Comparison of ENCODE assay signal across 9 cellular contexts in the genomic region with DNA sequence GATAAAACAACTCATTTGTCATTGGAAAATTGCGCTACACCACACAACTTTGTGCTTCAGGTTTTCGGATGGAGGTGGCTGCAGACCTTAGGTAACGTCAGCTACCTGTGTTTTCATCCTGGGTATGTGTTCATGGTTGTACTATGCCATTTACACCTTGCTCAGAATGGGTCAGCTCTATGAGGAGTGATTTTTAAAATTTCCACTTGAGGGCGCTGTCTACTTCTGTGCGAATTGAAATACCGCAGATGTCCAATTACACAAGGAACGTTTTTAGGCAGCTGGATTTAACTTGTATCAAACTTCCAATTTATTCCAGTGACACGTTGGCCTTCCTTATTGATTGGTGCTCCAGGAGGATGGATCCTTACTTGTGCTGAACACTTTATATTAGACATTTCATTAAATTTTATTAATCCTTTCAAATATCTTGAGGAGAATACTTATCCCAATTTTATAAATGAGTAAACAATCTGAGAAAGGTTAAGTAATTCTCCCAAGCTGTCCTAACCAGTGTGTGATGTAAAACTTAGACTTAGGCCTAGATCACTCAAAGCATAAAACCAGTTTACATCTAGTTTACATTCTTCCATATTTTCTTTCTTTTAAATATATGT. TPM values are rescaled to one million over a fixed set of nuclear protein-coding genes. Genes with fewer than 3 reads are reported as not detected.
A peak's percentile ranks its signal among the peaks of the same experiment; 100 is the strongest.
DNase-seq lines count a peak whose midpoint lies in the region; ATAC-seq and TF ChIP-seq lines count a peak whose summit lies in the region.
"Had no signal": no experiment of that assay in that cellular context is flagged by ENCODE, and none has a peak within 500 bp of the region (broad histone marks: within the 10 kb centered on the region; RNA-seq: fewer than 3 reads in every experiment).

No MANE protein-coding gene starts in this region.

- no peak overlapping the region for H3K4me2 ChIP-seq in PC-3 (ENCODE audit: low read length)

- H3K9me3 ChIP-seq in PC-3 (ENCODE audit: low read length), result no peaks in the 10 kb centered on the region

- BruUV-seq in PC-3 (replicated peaks; lab: Mats Ljungman, UMichigan), result no TSS peak

- peaks cover 3% of the 10 kb centered on the region for H3K27me3 Mint-ChIP-seq in activated T-cell treated with anti-CD3 and anti-CD28 coated beads, Interleukin-2, amount 50 U/mL, for 4 hours (ENCODE audit: low read depth)

- H2AFZ ChIP-seq in PC-3 (ENCODE audit: low read length), result no peak overlapping the region

- H3K36me3 Mint-ChIP-seq in activated T-cell treated with anti-CD3 and anti-CD28 coated beads, Interleukin-2, amount 50 U/mL, for 4 hours (ENCODE audit: insufficient read depth), result no peaks in the 10 kb centered on the region

- no peaks in the 10 kb centered on the region for H3K36me3 ChIP-seq in PC-3 (ENCODE audit: low read depth, low read length)

- H3K9me2 ChIP-seq in PC-3 (replicated peaks; ENCODE audit: low read length), result no peaks in the 10 kb centered on the region

- H3K79me2 ChIP-seq in PC-3 (ENCODE audit: low read length), result no peaks in the 10 kb centered on the region

- no peak overlapping the region for H3K4me3 ChIP-seq in PC-3 (ENCODE audit: low read length)

- H4K20me1 ChIP-seq in PC-3 (ENCODE audit: low read length), result no peaks in the 10 kb centered on the region

- CTCF ChIA-PET in PC-3 (lab: Charles Lee), result interaction anchor here (0.5 to 1.1 kb wide), 3 partner anchors 163 to 1247 kb away, joined by 3 to 5 read pairs (median 3); no protein-coding TSS in a partner anchor

- H3K4me1 ChIP-seq in PC-3 (ENCODE audit: insufficient read depth, low read length), result no peaks in the 10 kb centered on the region

- POLR2A ChIA-PET in PC-3 (lab: Charles Lee; ENCODE audit: unreplicated experiment), result interaction anchor here (0.6 kb wide), 1 partner anchor 66 kb away, joined by 3 read pairs; no protein-coding TSS in a partner anchor

- intact Hi-C loops in PC-3 (cut with micrococcal nuclease), result loop anchor here (2.0 kb wide), 1 partner anchor 619 kb away; no protein-coding TSS in a partner anchor

- H3K9ac ChIP-seq in PC-3 (ENCODE audit: low read length), result no peak overlapping the region

- no peaks in the 10 kb centered on the region for H3F3A ChIP-seq in PC-3 (ENCODE audit: low read length, unreplicated experiment)

- DNase-seq in DMS53 treated with DMSO at 0.1 percent for 48 hours (lab: John Stamatoyannopoulos, UW; ENCODE audit: unreplicated experiment) (peak; percentile 61), HPDE6-E6E7 (ENCODE audit: extremely low spot score) (peak; percentile 25), PC-3 (peak; percentile 86), fibroblast of peridontal ligament (ENCODE audit: extremely low read depth) (peak; percentile 37), retina (peak; percentile 53), ureter (ENCODE audit: low spot score) (no peak)
- DNase-seq in activated T-cell treated with anti-CD3 and anti-CD28 coated beads, Interleukin-2, amount 50 U/mL, for 4 hours, result no peak

- H3K27ac ChIP-seq in PC-3 (ENCODE audit: low read length), result no peak overlapping the region

- ATAC-seq in GM21360 (IDR thresholded peaks at IDR 0.05; ENCODE audit: unreplicated experiment), result peak; percentile 87
- ATAC-seq in PC-3, result peak; percentile 68; the same call in 1 of the 2 replicates
- ATAC-seq in activated T-cell treated with anti-CD3 and anti-CD28 coated beads, Interleukin-2, amount 50 U/mL, for 4 hours, result no peak

- TF ChIP-seq CTCF in PC-3 (conservative IDR thresholded peaks at IDR 0.05; ENCODE audit: low read depth, low read length), result peak; percentile 76

- H3K4me3 Mint-ChIP-seq in activated T-cell treated with anti-CD3 and anti-CD28 coated beads, Interleukin-2, amount 50 U/mL, for 4 hours, result no peak overlapping the region

- H3K4me1 Mint-ChIP-seq in activated T-cell treated with anti-CD3 and anti-CD28 coated beads, Interleukin-2, amount 50 U/mL, for 4 hours (ENCODE audit: low read depth), result no peaks in the 10 kb centered on the region

- H3K27me3 ChIP-seq in PC-3 (ENCODE audit: low read length), result no peaks in the 10 kb centered on the region

- H3K9me3 Mint-ChIP-seq in activated T-cell treated with anti-CD3 and anti-CD28 coated beads, Interleukin-2, amount 50 U/mL, for 4 hours, result no peaks in the 10 kb centered on the region

RNA-seq across cellular contexts. Expression of gene DMRTA1, which starts 23.4 kb away (rescaled TPM):
- total RNA-seq in PC-3 (2014; rRNA removed) (1.5 and 2.1 TPM in 2 replicates), ureter (0.99 TPM)
- not detected for total RNA-seq in activated T-cell treated with anti-CD3 and anti-CD28 coated beads, Interleukin-2, amount 50 U/mL, for 4 hours
- total RNA-seq: T-helper 2 cell treated with Interferon-gamma antibody and Interleukin-4, amounts not matched to agents 100 ng/mL and 5 ng/mL, for 36 hours had no signal

Comparison
In these comparisons a context has a peak if more than half of its experiments do, and no peak if none do; other contexts are left out.
1. DNase-seq: peak in DMS53 treated with DMSO at 0.1 percent for 48 hours (single experiment), HPDE6-E6E7 (single experiment), PC-3 (single experiment), fibroblast of peridontal ligament (single experiment) and retina (single experiment); none in ureter (single experiment) and activated T-cell treated with anti-CD3 and anti-CD28 coated beads, Interleukin-2, amount 50 U/mL, for 4 hours (single experiment).
2. ATAC-seq: peak in GM21360 (single experiment) and PC-3 (single experiment); none in activated T-cell treated with anti-CD3 and anti-CD28 coated beads, Interleukin-2, amount 50 U/mL, for 4 hours (0 of 2).